In genomic region chr22:45472426-45472825, GRCh38 we compare ENCODE assay signal across 19 cellular contexts. TPM values are rescaled to one million over a fixed set of nuclear protein-coding genes. Genes with fewer than 3 reads are reported as not detected.
DNase-seq lines count a peak whose midpoint lies in the region; ATAC-seq and TF ChIP-seq lines count a peak whose summit lies in the region.
"Had no signal": no experiment of that assay in that cellular context is flagged by ENCODE, and none has a peak within 500 bp of the region (broad histone marks: within the 10 kb centered on the region; RNA-seq: fewer than 3 reads in every experiment).

No MANE protein-coding gene starts in this region.

- H3K27me3 ChIP-seq in ascending aorta (no peaks in the 10 kb centered on the region), trophoblast cell (ENCODE audit: insufficient read depth, low read length) (no peaks in the 10 kb centered on the region), smooth muscle cell (ENCODE audit: low read depth) (no peaks in the 10 kb centered on the region)
- H3K27me3 ChIP-seq: BE2C had no signal

- no peak overlapping the region for H2BK5ac ChIP-seq in trophoblast cell (ENCODE audit: low read depth, low read length, poor library complexity)

- no CpG with 5 or more reads among the region's 3 CpGs for WGBS in trophoblast cell (ENCODE audit: extremely low coverage, insufficient coverage, insufficient read length)
- 67% methylated on average over 3 of the region's 3 CpGs for WGBS in smooth muscle cell (ENCODE audit: low lambda C conversion rate)

- no peak overlapping the region for H4K8ac ChIP-seq in trophoblast cell (ENCODE audit: low read depth, low read length)

- H3K4me1 Mint-ChIP-seq in HFFc6 (ENCODE audit: low read depth), result peaks cover 88% of the 10 kb centered on the region
- H3K4me1 Mint-ChIP-seq: IgD-negative memory B cell had no signal

- H2AK5ac ChIP-seq in trophoblast cell (ENCODE audit: low read length), result no peak overlapping the region

- H3K79me2 ChIP-seq in trophoblast cell (ENCODE audit: control insufficient read depth, insufficient read depth, low read length, poor library complexity), result no peaks in the 10 kb centered on the region
- H3K79me2 ChIP-seq in smooth muscle cell (ENCODE audit: low read depth), result no peaks in the 10 kb centered on the region

- no peak overlapping the region for H4K12ac ChIP-seq in trophoblast cell (ENCODE audit: low read depth, low read length)

- H3K4me3 ChIP-seq in ascending aorta, result no peak overlapping the region
- no peak overlapping the region for H3K4me3 ChIP-seq in trophoblast cell (ENCODE audit: low read depth, low read length)
- no peak overlapping the region for H3K4me3 ChIP-seq in smooth muscle cell

- H3K23ac ChIP-seq in trophoblast cell (ENCODE audit: low read length), result no peak overlapping the region

- H3K79me1 ChIP-seq in trophoblast cell (ENCODE audit: low read length), result peaks cover 36% of the 10 kb centered on the region

- H4K91ac ChIP-seq in trophoblast cell (ENCODE audit: low read depth, low read length), result peak overlapping the region; percentile 13

- DNase-seq in Daoy (ENCODE audit: low read depth) (peak; percentile 46), HFFc6 (no peak), ascending aorta (ENCODE audit: low spot score in 2 of 2) (no peak), trophoblast cell (no peak), smooth muscle cell (lab: John Stamatoyannopoulos, UW; ENCODE audit: unreplicated experiment) (no peak), GM19238 (ENCODE audit: insufficient read length, low spot score) (no peak)
- DNase-seq: BE2C, GOT3, NCI-H1436 treated with DMSO at 0.1 percent for 48 hours, NCI-H2081, NCI-H2171, NCI-H345, NCI-H524, NCI-H774, SHP77 had no signal

- H3K9me3 ChIP-seq in ascending aorta (no peaks in the 10 kb centered on the region), trophoblast cell (ENCODE audit: insufficient read depth, low read depth, low read length) (no peaks in the 10 kb centered on the region), smooth muscle cell (replicated peaks; ENCODE audit: low read depth) (no peaks in the 10 kb centered on the region)
- H3K9me3 ChIP-seq: BE2C had no signal

- ATAC-seq in GM18868 (IDR thresholded peaks at IDR 0.05; ENCODE audit: unreplicated experiment) (no peak), GM18498 (IDR thresholded peaks at IDR 0.05; ENCODE audit: unreplicated experiment) (no peak)

- H2AFZ ChIP-seq in trophoblast cell (ENCODE audit: insufficient read depth, low read length, poor library complexity), result no peak overlapping the region
- H2AFZ ChIP-seq in smooth muscle cell (ENCODE audit: low read depth), result no peak overlapping the region

- H2BK120ac ChIP-seq in trophoblast cell (ENCODE audit: insufficient read depth, low read length, poor library complexity), result no peak overlapping the region

- no peak overlapping the region for H3K14ac ChIP-seq in trophoblast cell (ENCODE audit: low read length)

- H3K9ac ChIP-seq in trophoblast cell (ENCODE audit: low read length), result no peak overlapping the region
- H3K9ac ChIP-seq in smooth muscle cell (ENCODE audit: low read depth), result no peak overlapping the region

- H3K18ac ChIP-seq in trophoblast cell (ENCODE audit: low read length), result no peak overlapping the region

- no peak overlapping the region for H3K4me2 ChIP-seq in trophoblast cell (ENCODE audit: low read length)
- H3K4me2 ChIP-seq in smooth muscle cell, result no peak overlapping the region

- peak overlapping the region; percentile 83 to 90 for H3K27ac ChIP-seq in ascending aorta
- no peak overlapping the region for H3K27ac ChIP-seq in trophoblast cell (ENCODE audit: low read depth, low read length)
- no peak overlapping the region for H3K27ac ChIP-seq in smooth muscle cell (ENCODE audit: low read depth)

- H3K4me1 ChIP-seq in ascending aorta (peaks cover 14 to 44% of the 10 kb centered on the region in 2 donors), trophoblast cell (ENCODE audit: control insufficient read depth in 1 of 2, insufficient read depth in 2 of 2, low read length in 2 of 2) (peaks cover 8 to 18% of the 10 kb centered on the region in 2 experiments), smooth muscle cell (ENCODE audit: low read depth) (peaks cover 23% of the 10 kb centered on the region)
- H3K4me1 ChIP-seq: BE2C had no signal

- no peak overlapping the region for H3K4ac ChIP-seq in trophoblast cell (ENCODE audit: low read depth, low read length)

- no peak overlapping the region for H3K4me3 Mint-ChIP-seq in HFFc6
- H3K4me3 Mint-ChIP-seq: IgD-negative memory B cell had no signal

- intact Hi-C loops in ascending aorta (cut with DNase I), result no loop called here

- peak overlapping the region; percentile 32 for H2BK12ac ChIP-seq in trophoblast cell (ENCODE audit: low read length)

- TF ChIP-seq CTCF in HFFc6 (IDR thresholded peaks at IDR 0.05), result no peak
- TF ChIP-seq CTCF in ascending aorta (IDR thresholded peaks at IDR 0.05), result no peak
- no peak for TF ChIP-seq CTCF in smooth muscle cell (IDR thresholded peaks at IDR 0.05; ENCODE audit: borderline replicate concordance, insufficient read depth, poor library complexity, severe bottlenecking)

- H3K36me3 Mint-ChIP-seq in HFFc6 (ENCODE audit: low read depth), result peaks cover 13% of the 10 kb centered on the region

- H3K27me3 Mint-ChIP-seq in HFFc6 (ENCODE audit: insufficient read depth), result peaks cover 3% of the 10 kb centered on the region

- peak overlapping the region; percentile 8; the same call in 1 of the 2 replicates for H3K27ac Mint-ChIP-seq in HFFc6
- H3K27ac Mint-ChIP-seq: IgD-negative memory B cell had no signal

- no peaks in the 10 kb centered on the region for H4K20me1 ChIP-seq in smooth muscle cell (ENCODE audit: low read depth)

- no peaks in the 10 kb centered on the region for H3F3A ChIP-seq in smooth muscle cell (ENCODE audit: low read depth)

- peaks cover 13% of the 10 kb centered on the region for H3K9me3 Mint-ChIP-seq in HFFc6

- H3K36me3 ChIP-seq in ascending aorta (no peaks in the 10 kb centered on the region), trophoblast cell (ENCODE audit: control insufficient read depth in 1 of 2, insufficient read depth in 2 of 2, low read length in 2 of 2) (no peaks in the 10 kb centered on the region), smooth muscle cell (ENCODE audit: low read depth) (no peaks in the 10 kb centered on the region)
- H3K36me3 ChIP-seq: BE2C had no signal

RNA-seq across cellular contexts. Expression of gene FBLN1, which starts 30.3 kb away (rescaled TPM):
- 7.2 and 10.0 TPM in 2 replicates for total RNA-seq in Daoy (2014; rRNA removed; shearing (Covaris generic))
- total RNA-seq in HFFc6 (2021; fragmentation: NEBNext Ultra II Directional; extraction: Animal tissue kit (Norgen Biotek cat#: 25700)), result 100 to 1,000 TPM; 199 to 346 (median 326) TPM
- total RNA-seq in ascending aorta, result 580 TPM
- polyA plus RNA-seq in trophoblast cell (2013), result 1,067 and 1,077 TPM in 2 replicates
- total RNA-seq in smooth muscle cell, result 86.4 and 90.9 TPM in 2 replicates
- 288 and 296 TPM in 2 replicates for polyA plus RNA-seq in smooth muscle cell
- polyA plus RNA-seq: IgD-negative memory B cell had no signal

RNA-seq across cellular contexts. Expression of gene RIBC2, which starts 58.9 kb away (rescaled TPM):
- total RNA-seq in Daoy (2014; rRNA removed; shearing (Covaris generic)), result 0.89 and 1.3 TPM in 2 replicates
- 1 to 10 TPM; 1.0 to 3.7 (median 2.4) TPM for total RNA-seq in HFFc6 (2021; fragmentation: NEBNext Ultra II Directional; extraction: Animal tissue kit (Norgen Biotek cat#: 25700))
- total RNA-seq in ascending aorta, result not detected
- polyA plus RNA-seq in trophoblast cell (2013), result 0.93 and 1.2 TPM in 2 replicates
- 1.2 and 1.6 TPM in 2 replicates for total RNA-seq in smooth muscle cell
- 1.8 and 2.6 TPM in 2 replicates for polyA plus RNA-seq in smooth muscle cell
- polyA plus RNA-seq: IgD-negative memory B cell had no signal

RNA-seq across cellular contexts. Expression of gene SMC1B, which starts 59.0 kb away (rescaled TPM):
- not detected in 2 replicates for total RNA-seq in Daoy (2014; rRNA removed; shearing (Covaris generic))
- under 1 TPM in 1 of 6 experiments, not detected in 5; 0.06 TPM for total RNA-seq in HFFc6 (2021; fragmentation: NEBNext Ultra II Directional; extraction: Animal tissue kit (Norgen Biotek cat#: 25700))
- total RNA-seq in ascending aorta (not detected), smooth muscle cell (not detected in 2 replicates)
- 0.05 and 0.07 TPM in 2 replicates for polyA plus RNA-seq in trophoblast cell (2013)
- 0.06 TPM in 1 of 2 replicates, not detected in the other for polyA plus RNA-seq in smooth muscle cell
- total RNA-seq: A673 had no signal
- polyA plus RNA-seq: IgD-negative memory B cell had no signal

Comparison
In these comparisons a context has a peak if more than half of its experiments do, and no peak if none do; other contexts are left out.
1. H3K27ac ChIP-seq: peak in ascending aorta (2 of 2); none in trophoblast cell (single experiment) and smooth muscle cell (single experiment).